ENCODE assay signal across 30 cellular contexts in the genomic region with DNA sequence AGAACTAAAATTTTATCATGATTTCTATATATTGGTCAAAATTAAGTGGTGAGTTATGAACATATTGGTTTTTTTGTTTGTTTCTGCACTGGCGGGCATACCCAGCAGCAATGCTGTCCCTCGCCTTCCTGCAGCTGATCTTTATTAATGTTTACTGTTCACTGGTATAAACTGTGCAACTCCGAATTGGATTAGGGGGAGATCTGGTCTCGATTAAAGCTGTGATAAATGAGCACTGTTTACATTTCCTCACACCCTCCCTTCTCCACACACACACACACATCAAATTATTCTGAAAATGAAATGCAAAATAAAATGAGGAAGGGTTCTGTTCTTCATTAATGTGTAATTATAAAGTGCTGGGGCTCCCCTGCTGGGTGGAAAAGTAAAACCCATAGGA. TPM values are rescaled to one million over a fixed set of nuclear protein-coding genes. Genes with fewer than 3 reads are reported as not detected.
"Had no signal": no experiment of that assay in that cellular context is flagged by ENCODE, and none has a peak within 500 bp of the region (broad histone marks: within the 10 kb centered on the region; RNA-seq: fewer than 3 reads in every experiment).

No MANE protein-coding gene starts in this region.

- H3K4me2 ChIP-seq: smooth muscle cell had no signal

- DNase-seq: islet precursor cell; left ventricle myocardium inferior; mesendoderm; naive B cell; natural killer cell; nephron progenitor cell; ovary; right lobe of liver; stimulated activated CD4-positive, alpha-beta T cell treated with anti-CD3 and anti-CD28 coated beads, Interleukin-1b, Interleukin-23, amount 100 ng/mL, for 48 hours; stimulated activated CD4-positive, alpha-beta T cell treated with anti-CD3 and anti-CD28 coated beads, Interleukin-2, amount 100 ng/mL, for 48 hours; stimulated activated CD4-positive, alpha-beta T cell treated with anti-CD3 and anti-CD28 coated beads, Interleukin-4, amount 100 ng/mL, for 4 hours; stimulated activated CD8-positive, alpha-beta memory T cell treated with anti-CD3 and anti-CD28 coated beads, Interleukin-4, amount 100 ng/mL, for 48 hours; stimulated activated naive CD4-positive, alpha-beta T cell treated with Interleukin-2 at 50 U/mL for 16 hours; stimulated activated naive CD8-positive, alpha-beta T cell treated with anti-CD3 and anti-CD28 coated beads, Interleukin-15, amount 100 ng/mL, for 72 hours; substantia nigra; transverse colon; upper lobe of left lung had no signal

- H3K36me3 ChIP-seq: left ventricle myocardium inferior, ovary, right atrium auricular region, right lobe of liver, transverse colon, upper lobe of left lung, vagina had no signal

- H3K4me3 ChIP-seq: left ventricle myocardium inferior, lung, ovary, right atrium auricular region, right lobe of liver, smooth muscle cell, transverse colon, upper lobe of left lung, vagina had no signal

- H3K9me3 ChIP-seq: left ventricle myocardium inferior, ovary, right atrium auricular region, right lobe of liver, transverse colon, upper lobe of left lung, vagina had no signal

- H3K27me3 ChIP-seq: ovary, right atrium auricular region, right lobe of liver, upper lobe of left lung, vagina had no signal

- H3K27ac ChIP-seq: left ventricle myocardium inferior, ovary, right atrium auricular region, right lobe of liver, transverse colon, upper lobe of left lung, vagina had no signal

- H3K4me1 ChIP-seq: left ventricle myocardium inferior, right atrium auricular region, right lobe of liver, transverse colon, upper lobe of left lung, vagina had no signal

RNA-seq across cellular contexts. Expression of a gene that starts 48.5 kb away (rescaled TPM):
- total RNA-seq: kidney epithelial cell, left ventricle myocardium inferior, mesothelial cell of epicardium, natural killer cell, omental fat pad, ovary, progenitor cell of endocrine pancreas, pulmonary artery endothelial cell, renal cortical epithelial cell, right atrium auricular region, right lobe of liver, skeletal muscle tissue, smooth muscle cell, temporal lobe, transverse colon, upper lobe of left lung, urinary bladder, vagina had no signal
- polyA plus RNA-seq: lung, smooth muscle cell, urinary bladder had no signal
